ENCODE assay signal across 4 cellular contexts in genomic region chrX:139306675-139307074, GRCh38.
A peak's percentile ranks its signal among the peaks of the same experiment; 100 is the strongest.
DNase-seq lines count a peak whose midpoint lies in the region; ATAC-seq, FAIRE-seq and TF ChIP-seq lines count a peak whose summit lies in the region.
"Not testable (repeated sequence)": the region's sequence is repeated elsewhere in the genome, so short reads cannot be mapped to it uniquely, and the experiment has no call there.

No MANE protein-coding gene starts in this region.

- H4K20me1 ChIP-seq in K562 (replicated peaks; ENCODE audit: control insufficient read depth, insufficient read depth, low read length), result not testable (repeated sequence)

- H3K27me3 ChIP-seq in K562 (ENCODE audit: control insufficient read depth in 2 of 2, insufficient read depth in 2 of 2, low read length in 2 of 2); foreskin keratinocyte: not testable (repeated sequence)

- H3K9me1 ChIP-seq in K562 (ENCODE audit: control insufficient read depth, insufficient read depth, low read length), result not testable (repeated sequence)

- in situ Hi-C loops in K562 (cut with MboI), result not testable (repeated sequence)

- not testable (repeated sequence) for TF ChIP-seq POLR2A in K562 (conservative IDR thresholded peaks at IDR 0.05)

- intact Hi-C loops in K562 (cut with micrococcal nuclease), result not testable (repeated sequence)

- not testable (repeated sequence) for BruUV-seq in K562 (replicated peaks; lab: Mats Ljungman, UMichigan)

- not testable (repeated sequence) for ATAC-seq in K562, foreskin keratinocyte

- H3K9ac ChIP-seq in K562 (ENCODE audit: insufficient read depth in 1 of 2, low read depth in 2 of 2, low read length in 2 of 2), result not testable (repeated sequence)

- H3K4me3 ChIP-seq in HEK293 (ENCODE audit: low read depth, low read length); K562; epithelial cell of esophagus (ENCODE audit: low read length): not testable (repeated sequence)

- CTCF ChIA-PET in HEK293 (lab: Yijun Ruan, JAX); K562 (lab: Yijun Ruan, JAX; ENCODE audit: low intra/inter-chr PET ratio): not testable (repeated sequence)

- POLR2A ChIA-PET in HEK293 (lab: Yijun Ruan, JAX); K562 (lab: Yijun Ruan, JAX): not testable (repeated sequence)

- not testable (repeated sequence) for H3K4me2 ChIP-seq in K562 (ENCODE audit: insufficient read depth, low read length)

- not testable (repeated sequence) for H3K27ac ChIP-seq in HEK293 (ENCODE audit: extremely low read depth, low read depth, low read length); K562 (ENCODE audit: extremely low read depth, low read depth, low read length); foreskin keratinocyte

- not testable (repeated sequence) for TF ChIP-seq EP300 in K562 (IDR thresholded peaks at IDR 0.05; ENCODE audit: low read length)

- not testable (repeated sequence) for TF ChIP-seq RAD21 in K562 (CRISPR knock-in tag; conservative IDR thresholded peaks at IDR 0.05 in 1 of 2, IDR thresholded peaks at IDR 0.05 in 1 of 2)

- DNase-seq in K562 (ENCODE audit: extremely low read depth in 1 of 4, low spot score in 3 of 4), result not testable (repeated sequence)
- DNase-seq in epithelial cell of esophagus (ENCODE audit: low read depth), result peak; percentile 1
- DNase-seq in foreskin keratinocyte, result peak; percentile 2 to 8

- not testable (repeated sequence) for H3K9me3 ChIP-seq in HEK293 (ENCODE audit: control insufficient read depth, insufficient read depth, low read depth, low read length); K562 (replicated peaks; ENCODE audit: control insufficient read depth, insufficient read depth, low read depth, low read length)

- not testable (repeated sequence) for H3K36me3 ChIP-seq in HEK293 (ENCODE audit: control insufficient read depth in 2 of 2, insufficient read depth in 1 of 2, low read length in 2 of 2); K562 (ENCODE audit: control insufficient read depth, insufficient read depth, low read length)

- not testable (repeated sequence) for H3K79me2 ChIP-seq in K562 (ENCODE audit: control insufficient read depth, insufficient read depth, low read length)

- H3K4me1 ChIP-seq in HEK293 (ENCODE audit: control insufficient read depth, insufficient read depth, low read length); K562 (replicated peaks in 1 of 2; ENCODE audit: control insufficient read depth in 2 of 2, insufficient read depth in 2 of 2, low read length in 2 of 2); foreskin keratinocyte: not testable (repeated sequence)

- TF ChIP-seq CTCF in HEK293 (tag by site-specific recombination; IDR thresholded peaks at IDR 0.05); K562 (IDR thresholded peaks at IDR 0.05 in 2 of 3, conservative IDR thresholded peaks at IDR 0.05 in 1 of 3; ENCODE audit: insufficient read depth in 2 of 3, low read depth in 1 of 3, low read length in 3 of 3); epithelial cell of esophagus (IDR thresholded peaks at IDR 0.05; ENCODE audit: insufficient read depth, low read depth, low read length, missing control alignments); foreskin keratinocyte (conservative IDR thresholded peaks at IDR 0.05): not testable (repeated sequence)

- FAIRE-seq in K562 (lab: Jason Lieb, UNC), result not testable (repeated sequence)

- H2AFZ ChIP-seq in K562 (ENCODE audit: low read depth, low read length), result not testable (repeated sequence)

TF ChIP-seq in HEK293, 187 proteins besides CTCF, POLR2A, EP300 and RAD21:
- peak; percentile 86 for TF ChIP-seq ZNF707 (tag by site-specific recombination; IDR thresholded peaks at IDR 0.05)

TF ChIP-seq in K562, 482 proteins besides CTCF, POLR2A, EP300 and RAD21:
- TF ChIP-seq ZNF707 (CRISPR knock-in tag; conservative IDR thresholded peaks at IDR 0.05), result peak; percentile 78
